In genomic region chr5:180389252-180390101, GRCh38 we compare ENCODE assay signal across 2 cellular contexts.
TF ChIP-seq lines count a peak whose summit lies in the region.

No MANE protein-coding gene starts in this region.

TF ChIP-seq in GM23338, 12 proteins besides CTCF, POLR2A, EP300 and RAD21:
- TF ChIP-seq ETS1 (IDR thresholded peaks at IDR 0.05) (no peak), STAT1 (IDR thresholded peaks at IDR 0.05; ENCODE audit: unreplicated experiment) (no peak), POLR2AphosphoS5 (IDR thresholded peaks at IDR 0.05; ENCODE audit: low read depth) (no peak), JUNB (IDR thresholded peaks at IDR 0.05; ENCODE audit: unreplicated experiment) (no peak), REST (IDR thresholded peaks at IDR 0.05; ENCODE audit: unreplicated experiment) (no peak), ZNF114 (CRISPR knock-in tag; IDR thresholded peaks at IDR 0.05) (no peak), EZH2phosphoT487 (IDR thresholded peaks at IDR 0.05; ENCODE audit: unreplicated experiment) (no peak), ZNF462 (CRISPR knock-in tag; IDR thresholded peaks at IDR 0.05) (no peak), CREB1 (CRISPR knock-in tag; IDR thresholded peaks at IDR 0.05; ENCODE audit: low read depth) (no peak), EZH2 (IDR thresholded peaks at IDR 0.05; ENCODE audit: low read depth, unreplicated experiment) (no peak), ZNF331 (CRISPR knock-in tag; IDR thresholded peaks at IDR 0.05; ENCODE audit: low read depth) (no peak), NANOG (IDR thresholded peaks at IDR 0.05; ENCODE audit: borderline replicate concordance) (no peak)
TF ChIP-seq in GM23338: peak in this region for 0.

TF ChIP-seq in H1, 55 proteins besides CTCF, POLR2A, EP300 and RAD21:
- TF ChIP-seq BCL11A (IDR thresholded peaks at IDR 0.05; ENCODE audit: low read depth in 2 of 2, low read length in 2 of 2), result no peak
- TF ChIP-seq JUND (IDR thresholded peaks at IDR 0.05; ENCODE audit: low read length), result no peak
- TF ChIP-seq CHD7 (IDR thresholded peaks at IDR 0.05; ENCODE audit: insufficient replicate concordance, low read length), result no peak
- no peak for TF ChIP-seq CHD1 (IDR thresholded peaks at IDR 0.05; ENCODE audit: low read depth, low read length)
